ENCODE assay signal across 8 cellular contexts in the genomic region with DNA sequence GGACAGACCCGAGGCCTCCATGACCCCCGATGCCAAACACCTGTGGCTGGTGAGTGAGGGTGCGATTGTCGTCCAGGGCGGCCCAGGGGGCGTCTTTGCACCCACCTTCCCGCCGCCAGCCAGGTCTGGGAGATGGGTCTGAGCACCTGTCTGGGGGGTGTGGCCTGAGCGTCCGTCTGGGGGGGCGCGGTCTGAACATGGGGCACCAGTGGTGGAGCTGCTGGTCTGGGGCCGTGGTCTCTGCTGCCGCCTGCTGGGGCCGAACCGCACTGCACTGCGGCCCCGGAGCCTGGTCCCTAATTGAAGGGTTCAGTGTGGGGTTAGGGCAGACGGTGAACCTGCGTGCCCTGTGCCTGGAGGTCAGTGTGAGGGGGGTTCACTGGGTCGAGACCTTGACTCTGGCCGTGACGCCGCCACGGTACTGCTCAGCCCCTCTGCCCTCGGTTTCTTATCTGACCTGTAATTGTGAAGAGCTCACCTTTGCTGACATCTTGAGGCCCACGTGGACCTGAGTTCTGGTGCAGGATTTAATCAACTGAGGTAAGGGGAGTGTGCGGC. TPM values are rescaled to one million over a fixed set of nuclear protein-coding genes. Genes with fewer than 3 reads are reported as not detected.
DNase-seq lines count a peak whose midpoint lies in the region; ATAC-seq and FAIRE-seq lines count a peak whose summit lies in the region.

No MANE protein-coding gene starts in this region.

- DNase-seq in DMS153 treated with DMSO at 0.1 percent for 48 hours (lab: John Stamatoyannopoulos, UW; ENCODE audit: unreplicated experiment) (peak; percentile 4), HTR-8/SVneo (ENCODE audit: insufficient read length, low spot score) (peak; percentile 78), T follicular helper cell (ENCODE audit: low read depth) (peak; percentile 60), left ventricle myocardium superior (peak; percentile 76)
- peak; percentile 49 to 70 for DNase-seq in stimulated activated CD4-positive, alpha-beta T cell treated with anti-CD3 and anti-CD28 coated beads, Interleukin-12 subunit alpha, Interleukin-12 subunit beta, amount 100 ng/mL, for 24 hours (ENCODE audit: low read depth in 2 of 2)

- H3K27ac Mint-ChIP-seq in activated naive CD8-positive, alpha-beta T cell = peak overlapping the region; percentile 12

- intact Hi-C loops in left ventricle myocardium superior (cut with micrococcal nuclease) = no loop called here

- H3K9me3 Mint-ChIP-seq in activated naive CD8-positive, alpha-beta T cell (ENCODE audit: low read depth) = no peaks in the 10 kb centered on the region

- FAIRE-seq in HTR-8/SVneo (lab: Jason Lieb, UNC) = no peak

- no peaks in the 10 kb centered on the region for H3K27me3 Mint-ChIP-seq in activated naive CD8-positive, alpha-beta T cell

- H3K36me3 Mint-ChIP-seq in activated naive CD8-positive, alpha-beta T cell = no peaks in the 10 kb centered on the region

- no peak overlapping the region for H3K4me3 Mint-ChIP-seq in activated naive CD8-positive, alpha-beta T cell

- peak; percentile 78 for ATAC-seq in left ventricle myocardium superior
- no peak for ATAC-seq in HG02623 (IDR thresholded peaks at IDR 0.05; ENCODE audit: unreplicated experiment)
- ATAC-seq in HG03025 (IDR thresholded peaks at IDR 0.05; ENCODE audit: low FRiP score, unreplicated experiment) = no peak

- peaks cover 28% of the 10 kb centered on the region for H3K4me1 Mint-ChIP-seq in activated naive CD8-positive, alpha-beta T cell (ENCODE audit: low read depth)

RNA-seq across cellular contexts. Expression of a gene that starts 12.6 kb away (rescaled TPM):
- 86.3 TPM for total RNA-seq in left ventricle myocardium superior

RNA-seq across cellular contexts. Expression of a gene that starts 32.6 kb away (rescaled TPM):
- 0.77 TPM for total RNA-seq in left ventricle myocardium superior

RNA-seq across cellular contexts. Expression of a gene that starts 44.4 kb away (rescaled TPM):
- total RNA-seq in left ventricle myocardium superior = 1.2 TPM

RNA-seq across cellular contexts. Expression of a gene that starts 57.8 kb away (rescaled TPM):
- total RNA-seq in left ventricle myocardium superior = 1.1 TPM

Comparison
In these comparisons a context has a peak if more than half of its experiments do, and no peak if none do; other contexts are left out.
1. DNase-seq: peak in every context shown above with its lines; median percentile 78 in HTR-8/SVneo; 76 in left ventricle myocardium superior; 60 in T follicular helper cell; 60 in stimulated activated CD4-positive, alpha-beta T cell treated with anti-CD3 and anti-CD28 coated beads, Interleukin-12 subunit alpha, Interleukin-12 subunit beta, amount 100 ng/mL, for 24 hours; 4 in DMS153 treated with DMSO at 0.1 percent for 48 hours.